28 cellular contexts compared by ENCODE assay signal in genomic region chr16:52535076-52535475, GRCh38. TPM values are rescaled to one million over a fixed set of nuclear protein-coding genes. Genes with fewer than 3 reads are reported as not detected.
"Had no signal": no experiment of that assay in that cellular context is flagged by ENCODE, and none has a peak within 500 bp of the region (broad histone marks: within the 10 kb centered on the region; RNA-seq: fewer than 3 reads in every experiment).

No MANE protein-coding gene starts in this region.

- ATAC-seq: activated naive CD4-positive, alpha-beta T cell treated with anti-CD3 and anti-CD28 coated beads, Interleukin-2, amount 50 U/mL, for 72 hours; activated T-helper 17 cell treated with anti-CD3 and anti-CD28 coated beads, Interleukin-2, amount 50 U/mL, for 72 hours; natural killer cell treated with Interleukin-12 subunit alpha and Interleukin-12 subunit beta and Interleukin-15 and Interleukin-18, amount 100 ng/mL, for 72 hours; stimulated activated naive CD8-positive, alpha-beta T cell treated with anti-CD3 and anti-CD28 coated beads, Interleukin-15, Interleukin-2, amounts not matched to agents 100 U/mL and 50 U/mL, for 24 hours; WTC11 had no signal

- H3K4me3 ChIP-seq: adrenal gland, ascending aorta, left ventricle myocardium inferior, ovary, prostate gland, right atrium auricular region, thyroid gland had no signal

- H3K9me3 ChIP-seq: adrenal gland, ascending aorta, left ventricle myocardium inferior, ovary, prostate gland, right atrium auricular region, thyroid gland had no signal

- DNase-seq: activated CD8-positive, alpha-beta memory T cell treated with anti-CD3 and anti-CD28 coated beads for 24 hours; activated CD8-positive, alpha-beta memory T cell treated with anti-CD3 and anti-CD28 coated beads, Interleukin-2, amount 50 U/mL, for 4 hours; activated T-cell treated with anti-CD3 and anti-CD28 coated beads, Interleukin-2, amount 50 U/mL, for 24 hours; adrenal gland; brain microvascular endothelial cell; caudate nucleus; dermis blood vessel endothelial cell; effector CD8-positive, alpha-beta T cell; erythroblast; foreskin fibroblast; left ventricle myocardium inferior; midbrain; ovary; stimulated activated CD4-positive, alpha-beta T cell treated with anti-CD3 and anti-CD28 coated beads, Interleukin-12 subunit alpha, Interleukin-12 subunit beta, amount 100 ng/mL, for 4 hours; stimulated activated CD4-positive, alpha-beta T cell treated with anti-CD3 and anti-CD28 coated beads, Interleukin-4, amount 100 ng/mL, for 4 hours; stimulated activated naive CD8-positive, alpha-beta T cell treated with anti-CD3 and anti-CD28 coated beads, Interleukin-15, Interleukin-2, amounts not matched to agents 100 U/mL and 50 U/mL, for 24 hours; substantia nigra; T1000; thyroid gland had no signal

- H3K27me3 ChIP-seq: adrenal gland, ascending aorta, brain microvascular endothelial cell, ovary, right atrium auricular region, thyroid gland had no signal

- H3K27ac ChIP-seq: adrenal gland, ascending aorta, brain microvascular endothelial cell, left ventricle myocardium inferior, ovary, prostate gland, right atrium auricular region, thyroid gland had no signal

- H3K36me3 ChIP-seq: adrenal gland, ascending aorta, brain microvascular endothelial cell, left ventricle myocardium inferior, ovary, prostate gland, right atrium auricular region, thyroid gland had no signal

- H3K4me1 ChIP-seq: adrenal gland, ascending aorta, left ventricle myocardium inferior, prostate gland, right atrium auricular region, thyroid gland had no signal

RNA-seq across cellular contexts. Expression of gene TOX3, which starts 11.9 kb away (rescaled TPM):
- total RNA-seq: activated naive CD4-positive, alpha-beta T cell treated with anti-CD3 and anti-CD28 coated beads, Interleukin-2, amount 50 U/mL, for 72 hours; activated T-helper 17 cell treated with anti-CD3 and anti-CD28 coated beads, Interleukin-2, amount 50 U/mL, for 72 hours; ascending aorta; fibroblast of lung; glomerular endothelial cell; left ventricle myocardium inferior; natural killer cell treated with Interleukin-12 subunit alpha and Interleukin-12 subunit beta and Interleukin-15 and Interleukin-18, amount 100 ng/mL, for 72 hours; right atrium auricular region; thyroid gland had no signal
- polyA plus RNA-seq: fibroblast of lung had no signal
